In the genomic region with DNA sequence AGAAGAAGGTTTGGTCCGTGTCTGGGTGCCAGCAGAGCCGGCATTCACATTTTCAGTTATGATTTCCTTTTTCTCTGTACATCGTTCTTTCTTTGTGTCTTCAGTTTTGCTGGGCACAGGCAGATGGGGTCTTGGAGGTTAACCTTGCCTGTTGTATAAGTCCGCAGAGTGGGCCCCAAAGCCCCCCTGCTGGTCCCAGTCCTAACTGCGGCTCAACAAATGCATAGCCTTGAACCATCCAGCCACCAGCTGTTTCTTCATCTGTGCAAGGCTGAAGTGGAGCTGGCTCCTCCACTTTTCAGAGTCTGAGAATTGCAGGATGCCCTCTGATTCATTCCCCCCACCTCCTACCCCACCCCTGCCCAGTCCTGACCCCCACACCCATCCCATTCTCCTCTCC, we compare ENCODE assay signal across 23 cellular contexts.
"Had no signal": no experiment of that assay in that cellular context is flagged by ENCODE, and none has a peak within 500 bp of the region (broad histone marks: within the 10 kb centered on the region; RNA-seq: fewer than 3 reads in every experiment).

No MANE protein-coding gene starts in this region.

- ATAC-seq: gastroesophageal sphincter; left lobe of liver; mucosa of descending colon; naive thymus-derived CD8-positive, alpha-beta T cell; pancreas; psoas muscle; right lobe of liver; stimulated activated memory B cell treated with anti-CD40 and anti-IgM and Interleukin-4, amounts not matched to agents 10 μg/mL and 1 μg/mL and 100 μg/mL, for 72 hours; upper lobe of right lung had no signal

- H3K9me3 Mint-ChIP-seq: naive thymus-derived CD8-positive, alpha-beta T cell; stimulated activated memory B cell treated with anti-CD40 and anti-IgM and Interleukin-4, amounts not matched to agents 10 μg/mL and 1 μg/mL and 100 μg/mL, for 72 hours; stimulated activated naive CD8-positive, alpha-beta T cell treated with anti-CD3 and anti-CD28 coated beads, Interleukin-15, Interleukin-2, amounts not matched to agents 100 ng/mL and 50 ng/mL, for 24 hours had no signal

- H3K27ac ChIP-seq: esophagus squamous epithelium, gastroesophageal sphincter, pancreas, psoas muscle, right lobe of liver, spleen, tibial nerve, upper lobe of right lung had no signal

- H3K9me3 ChIP-seq: mucosa of descending colon, pancreas, right lobe of liver, upper lobe of right lung had no signal

- H3K36me3 Mint-ChIP-seq: naive thymus-derived CD8-positive, alpha-beta T cell; stimulated activated memory B cell treated with anti-CD40 and anti-IgM and Interleukin-4, amounts not matched to agents 10 μg/mL and 1 μg/mL and 100 μg/mL, for 72 hours had no signal

- H3K4me1 ChIP-seq: gastroesophageal sphincter, pancreas, psoas muscle, right lobe of liver, spleen, tibial nerve, upper lobe of right lung had no signal

- H3K36me3 ChIP-seq: esophagus squamous epithelium, gastroesophageal sphincter, pancreas, right lobe of liver, spleen, tibial nerve, upper lobe of right lung had no signal

- H3K27ac Mint-ChIP-seq: naive thymus-derived CD8-positive, alpha-beta T cell; stimulated activated memory B cell treated with anti-CD40 and anti-IgM and Interleukin-4, amounts not matched to agents 10 μg/mL and 1 μg/mL and 100 μg/mL, for 72 hours; stimulated activated naive CD8-positive, alpha-beta T cell treated with anti-CD3 and anti-CD28 coated beads, Interleukin-15, Interleukin-2, amounts not matched to agents 100 ng/mL and 50 ng/mL, for 24 hours had no signal

- H3K4me3 Mint-ChIP-seq: naive thymus-derived CD8-positive, alpha-beta T cell; stimulated activated memory B cell treated with anti-CD40 and anti-IgM and Interleukin-4, amounts not matched to agents 10 μg/mL and 1 μg/mL and 100 μg/mL, for 72 hours; stimulated activated naive CD8-positive, alpha-beta T cell treated with anti-CD3 and anti-CD28 coated beads, Interleukin-15, Interleukin-2, amounts not matched to agents 100 ng/mL and 50 ng/mL, for 24 hours had no signal

- H3K4me1 Mint-ChIP-seq: naive thymus-derived CD8-positive, alpha-beta T cell; stimulated activated memory B cell treated with anti-CD40 and anti-IgM and Interleukin-4, amounts not matched to agents 10 μg/mL and 1 μg/mL and 100 μg/mL, for 72 hours had no signal

- DNase-seq: effector memory CD4-positive, alpha-beta T cell; esophagus squamous epithelium; foreskin fibroblast; glutamatergic neuron; islet precursor cell; mammary epithelial cell; mucosa of descending colon; naive thymus-derived CD8-positive, alpha-beta T cell; nucleus accumbens; pancreas; psoas muscle; retina; right lobe of liver; spleen; stimulated activated CD4-positive, alpha-beta T cell treated with anti-CD3 and anti-CD28 coated beads, Interleukin-15, amount 100 ng/mL, for 24 hours; stimulated activated CD4-positive, alpha-beta T cell treated with anti-CD3 and anti-CD28 coated beads, Interleukin-1b, Interleukin-23, amount 100 ng/mL, for 48 hours; stimulated activated CD4-positive, alpha-beta T cell treated with anti-CD3 and anti-CD28 coated beads, Interleukin-4, amount 100 ng/mL, for 24 hours; upper lobe of right lung had no signal

- H3K4me3 ChIP-seq: esophagus squamous epithelium, gastroesophageal sphincter, mucosa of descending colon, pancreas, psoas muscle, right lobe of liver, spleen, tibial nerve, upper lobe of right lung had no signal

- H3K27me3 ChIP-seq: gastroesophageal sphincter, right lobe of liver, tibial nerve, upper lobe of right lung had no signal
